ENCODE assay signal across 9 cellular contexts in genomic region chr7:116630357-116630756, GRCh38. TPM values are rescaled to one million over a fixed set of nuclear protein-coding genes. Genes with fewer than 3 reads are reported as not detected.
DNase-seq lines count a peak whose midpoint lies in the region; ATAC-seq lines count a peak whose summit lies in the region.
"Had no signal": no experiment of that assay in that cellular context is flagged by ENCODE, and none has a peak within 500 bp of the region (broad histone marks: within the 10 kb centered on the region; RNA-seq: fewer than 3 reads in every experiment).

No MANE protein-coding gene starts in this region.

- no peaks in the 10 kb centered on the region for H3K9me3 Mint-ChIP-seq in activated T-cell treated with anti-CD3 and anti-CD28 coated beads, Interleukin-2, amount 50 U/mL, for 4 hours
- H3K9me3 Mint-ChIP-seq: HFFc6 had no signal

- H3K27me3 ChIP-seq in subcutaneous abdominal adipose tissue (ENCODE audit: control insufficient read depth in 5 of 5, insufficient read depth in 4 of 5, low read length in 5 of 5) = no peaks in the 10 kb centered on the region
- H3K27me3 ChIP-seq in SJCRH30 = no peaks in the 10 kb centered on the region

- H3K4me3 Mint-ChIP-seq in activated T-cell treated with anti-CD3 and anti-CD28 coated beads, Interleukin-2, amount 50 U/mL, for 4 hours = no peak overlapping the region
- H3K4me3 Mint-ChIP-seq: HFFc6 had no signal

- H3K36me3 ChIP-seq in SK-N-MC (ENCODE audit: insufficient read depth, low read length) = no peaks in the 10 kb centered on the region
- no peaks in the 10 kb centered on the region for H3K36me3 ChIP-seq in subcutaneous abdominal adipose tissue (ENCODE audit: control insufficient read depth in 5 of 5, insufficient read depth in 5 of 5, low read length in 5 of 5)
- no peaks in the 10 kb centered on the region for H3K36me3 ChIP-seq in SJCRH30

- peaks cover 12% of the 10 kb centered on the region for H3K27me3 Mint-ChIP-seq in activated T-cell treated with anti-CD3 and anti-CD28 coated beads, Interleukin-2, amount 50 U/mL, for 4 hours (ENCODE audit: low read depth)

- H3K4me1 Mint-ChIP-seq in activated T-cell treated with anti-CD3 and anti-CD28 coated beads, Interleukin-2, amount 50 U/mL, for 4 hours (ENCODE audit: low read depth) = peaks cover 3% of the 10 kb centered on the region

- H3K9ac ChIP-seq in SK-N-MC (ENCODE audit: insufficient read length) (no peak overlapping the region), subcutaneous abdominal adipose tissue (ENCODE audit: low read length in 5 of 5) (no peak overlapping the region)

- no peak for DNase-seq in activated T-cell treated with anti-CD3 and anti-CD28 coated beads, Interleukin-2, amount 50 U/mL, for 4 hours
- no peak for DNase-seq in activated T-cell treated with anti-CD3 and anti-CD28 coated beads, Interleukin-2, amount 50 U/mL, for 48 hours
- DNase-seq in SK-N-MC (ENCODE audit: low read depth, low spot score) = no peak
- no peak for DNase-seq in AG08396 (ENCODE audit: low spot score)
- no peak for DNase-seq in SJCRH30
- no peak for DNase-seq in activated CD8-positive, alpha-beta memory T cell treated with anti-CD3 and anti-CD28 coated beads, Interleukin-2, amount 50 U/mL, for 4 hours

- peak overlapping the region; percentile 96 for H3K27ac ChIP-seq in SK-N-MC
- H3K27ac ChIP-seq in subcutaneous abdominal adipose tissue (ENCODE audit: low read depth, low read length) = peak overlapping the region; percentile 15
- no peak overlapping the region for H3K27ac ChIP-seq in SJCRH30

- H3K4me3 ChIP-seq in SK-N-MC (no peak overlapping the region), subcutaneous abdominal adipose tissue (ENCODE audit: low read depth in 1 of 5, low read length in 5 of 5) (no peak overlapping the region), SJCRH30 (no peak overlapping the region)

- H3K4me1 ChIP-seq in subcutaneous abdominal adipose tissue (ENCODE audit: control insufficient read depth in 5 of 5, insufficient read depth in 5 of 5, low read length in 5 of 5) (peaks cover 0 to 15% (median 12%) of the 10 kb centered on the region in 5 donors), SJCRH30 (peaks cover 11% of the 10 kb centered on the region)

- H3K36me3 Mint-ChIP-seq in activated T-cell treated with anti-CD3 and anti-CD28 coated beads, Interleukin-2, amount 50 U/mL, for 4 hours (ENCODE audit: insufficient read depth) = no peaks in the 10 kb centered on the region

- no peaks in the 10 kb centered on the region for H3K9me3 ChIP-seq in SK-N-MC (ENCODE audit: low read depth, low read length)
- no peaks in the 10 kb centered on the region for H3K9me3 ChIP-seq in subcutaneous abdominal adipose tissue (ENCODE audit: control insufficient read depth in 5 of 5, low read length in 5 of 5)
- H3K9me3 ChIP-seq in SJCRH30 (replicated peaks) = no peaks in the 10 kb centered on the region

- ATAC-seq in activated T-cell treated with anti-CD3 and anti-CD28 coated beads, Interleukin-2, amount 50 U/mL, for 4 hours = peak; percentile 74 to 83
- ATAC-seq in HG02885 (IDR thresholded peaks at IDR 0.05; ENCODE audit: poor library complexity, unreplicated experiment) = peak; percentile 93

RNA-seq across cellular contexts. Expression of gene MET, which starts 41.6 kb away (rescaled TPM):
- total RNA-seq in activated T-cell treated with anti-CD3 and anti-CD28 coated beads, Interleukin-2, amount 50 U/mL, for 4 hours = 1 to 10 TPM in 2 of 3 donors, under 1 TPM in 1; 0.92 to 1.3 (median 1.1) TPM
- 121 and 129 TPM in 2 replicates for total RNA-seq in SJCRH30 (2014; rRNA removed; shearing (Covaris generic))

Comparison
In these comparisons a context has a peak if more than half of its experiments do, and no peak if none do; other contexts are left out.
1. RNA of gene MET, which starts 41.6 kb away (total RNA-seq): 121 to 129 TPM in SJCRH30; 0.92 to 1.3 TPM in activated T-cell treated with anti-CD3 and anti-CD28 coated beads, Interleukin-2, amount 50 U/mL, for 4 hours; every median in the first group is over 10 times any median in the second.